In genomic region chr20:61502433-61502832, GRCh38 we compare ENCODE assay signal across 20 cellular contexts.
"Had no signal": no experiment of that assay in that cellular context is flagged by ENCODE, and none has a peak within 500 bp of the region (broad histone marks: within the 10 kb centered on the region; RNA-seq: fewer than 3 reads in every experiment).

No MANE protein-coding gene starts in this region.

- FAIRE-seq: endometrium had no signal

- H3K27ac Mint-ChIP-seq: activated CD8-positive, alpha-beta memory T cell treated with anti-CD3 and anti-CD28 coated beads, Interleukin-2, amount 10 ng/mL, durations not matched to agents 7 days and 5 days; activated naive CD4-positive, alpha-beta T cell treated with anti-CD3 and anti-CD28 coated beads, Interleukin-2, amount 50 U/mL, for 72 hours; activated T-cell treated with anti-CD3 and anti-CD28 coated beads, Interleukin-2, amount 50 U/mL, for 24 hours; immature natural killer cell; natural killer cell treated with Interleukin-12 subunit alpha and Interleukin-12 subunit beta and Interleukin-15 and Interleukin-18, amount 100 ng/mL, for 72 hours had no signal

- H3K27ac ChIP-seq: prostate gland, right lobe of liver, suprapubic skin, upper lobe of right lung had no signal

- H3K9me3 ChIP-seq: prostate gland, right lobe of liver, suprapubic skin, upper lobe of right lung had no signal

- H3K36me3 Mint-ChIP-seq: activated CD8-positive, alpha-beta memory T cell treated with anti-CD3 and anti-CD28 coated beads, Interleukin-2, amount 10 ng/mL, durations not matched to agents 7 days and 5 days; activated naive CD4-positive, alpha-beta T cell treated with anti-CD3 and anti-CD28 coated beads, Interleukin-2, amount 50 U/mL, for 72 hours; immature natural killer cell; natural killer cell treated with Interleukin-12 subunit alpha and Interleukin-12 subunit beta and Interleukin-15 and Interleukin-18, amount 100 ng/mL, for 72 hours had no signal

- DNase-seq: activated CD4-positive, alpha-beta T cell treated with anti-CD3 and anti-CD28 coated beads for 1 hour; activated CD4-positive, alpha-beta T cell treated with anti-CD3 and anti-CD28 coated beads, Interleukin-2, amount 50 U/mL, for 48 hours; activated CD8-positive, alpha-beta memory T cell treated with anti-CD3 and anti-CD28 coated beads, Interleukin-2, amount 10 ng/mL, durations not matched to agents 7 days and 5 days; activated effector memory CD4-positive, alpha-beta T cell treated with anti-CD3 and anti-CD28 coated beads, Interleukin-2, amount 50 U/mL, for 16 hours; activated T-cell treated with anti-CD3 and anti-CD28 coated beads, Interleukin-2, amount 50 U/mL, for 24 hours; anterior cingulate cortex; glutamatergic neuron; immature natural killer cell; occipital lobe; right lobe of liver; stimulated activated CD4-positive, alpha-beta T cell treated with anti-CD3 and anti-CD28 coated beads, Interleukin-2, amount 100 ng/mL, for 24 hours; stimulated activated naive CD4-positive, alpha-beta T cell; upper lobe of right lung had no signal

- H3K4me1 ChIP-seq: prostate gland, right lobe of liver, suprapubic skin, upper lobe of right lung had no signal

- H3K4me3 Mint-ChIP-seq: activated CD8-positive, alpha-beta memory T cell treated with anti-CD3 and anti-CD28 coated beads, Interleukin-2, amount 10 ng/mL, durations not matched to agents 7 days and 5 days; activated T-cell treated with anti-CD3 and anti-CD28 coated beads, Interleukin-2, amount 50 U/mL, for 24 hours; immature natural killer cell; natural killer cell treated with Interleukin-12 subunit alpha and Interleukin-12 subunit beta and Interleukin-15 and Interleukin-18, amount 100 ng/mL, for 72 hours had no signal

- H3K27me3 Mint-ChIP-seq: activated CD8-positive, alpha-beta memory T cell treated with anti-CD3 and anti-CD28 coated beads, Interleukin-2, amount 10 ng/mL, durations not matched to agents 7 days and 5 days; activated T-cell treated with anti-CD3 and anti-CD28 coated beads, Interleukin-2, amount 50 U/mL, for 24 hours had no signal

- H3K4me3 ChIP-seq: prostate gland, right lobe of liver, suprapubic skin, upper lobe of right lung had no signal

- H3K4me1 Mint-ChIP-seq: activated CD8-positive, alpha-beta memory T cell treated with anti-CD3 and anti-CD28 coated beads, Interleukin-2, amount 10 ng/mL, durations not matched to agents 7 days and 5 days; immature natural killer cell had no signal

- H3K27me3 ChIP-seq: right lobe of liver had no signal

- H3K9me3 Mint-ChIP-seq: activated naive CD4-positive, alpha-beta T cell treated with anti-CD3 and anti-CD28 coated beads, Interleukin-2, amount 50 U/mL, for 72 hours; activated T-cell treated with anti-CD3 and anti-CD28 coated beads, Interleukin-2, amount 50 U/mL, for 24 hours; natural killer cell treated with Interleukin-12 subunit alpha and Interleukin-12 subunit beta and Interleukin-15 and Interleukin-18, amount 100 ng/mL, for 72 hours had no signal

- ATAC-seq: activated CD8-positive, alpha-beta memory T cell treated with anti-CD3 and anti-CD28 coated beads, Interleukin-2, amount 10 ng/mL, durations not matched to agents 7 days and 5 days; activated naive CD4-positive, alpha-beta T cell treated with anti-CD3 and anti-CD28 coated beads, Interleukin-2, amount 50 U/mL, for 72 hours; esophagus mucosa; left lobe of liver; natural killer cell treated with Interleukin-12 subunit alpha and Interleukin-12 subunit beta and Interleukin-15 and Interleukin-18, amount 100 ng/mL, for 72 hours; right lobe of liver; upper lobe of right lung had no signal

- H3K36me3 ChIP-seq: prostate gland, right lobe of liver, suprapubic skin, upper lobe of right lung had no signal
